Comparison of ENCODE assay signal across 22 cellular contexts in the genomic region with DNA sequence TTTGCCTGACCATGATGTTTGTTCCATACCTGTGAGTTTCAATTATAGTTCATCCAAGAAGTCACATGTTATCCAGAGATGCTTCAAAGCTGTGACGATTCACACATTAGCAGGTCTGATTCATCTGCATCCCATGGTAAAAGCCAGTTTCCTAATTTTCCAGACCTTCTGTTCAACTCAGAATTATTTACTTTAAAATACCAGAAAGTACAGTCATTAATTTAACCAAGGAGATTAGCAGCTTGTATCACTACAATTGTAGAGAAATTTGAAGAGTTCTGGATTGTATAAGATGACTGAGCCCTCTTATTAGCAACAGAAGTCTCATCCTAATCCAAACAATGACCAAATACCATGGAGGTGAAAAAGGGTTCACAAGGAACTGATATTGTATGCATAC.
DNase-seq lines count a peak whose midpoint lies in the region; ATAC-seq and TF ChIP-seq lines count a peak whose summit lies in the region.
"Had no signal": no experiment of that assay in that cellular context is flagged by ENCODE, and none has a peak within 500 bp of the region (broad histone marks: within the 10 kb centered on the region; RNA-seq: fewer than 3 reads in every experiment).

No MANE protein-coding gene starts in this region.

- ATAC-seq in IMR-90 (ENCODE audit: low read depth) = peak; percentile 63
- ATAC-seq: activated CD4-positive, CD25-positive, alpha-beta regulatory T cell treated with anti-CD3 and anti-CD28 coated beads, Interleukin-2, amount 50 U/mL, for 24 hours; Panc1; T-cell had no signal

- H2BK20ac ChIP-seq in IMR-90 (ENCODE audit: low read depth, low read length) (peak overlapping the region; percentile 78; the same call in 1 of the 2 replicates), H9 (ENCODE audit: low read depth, low read length, poor library complexity, severe bottlenecking) (no peak overlapping the region)

- no peak for TF ChIP-seq RAD21 in IMR-90 (IDR thresholded peaks at IDR 0.05; ENCODE audit: low read length)

- H3K27ac ChIP-seq in IMR-90 (ENCODE audit: insufficient read depth, low read length) = peak overlapping the region; percentile 84; the same call in 1 of the 2 replicates
- H3K27ac ChIP-seq in mammary epithelial cell (ENCODE audit: insufficient read depth, low read depth, low read length) = no peak overlapping the region
- H3K27ac ChIP-seq in H9 (ENCODE audit: insufficient read length, low read depth, low read length) = no peak overlapping the region
- H3K27ac ChIP-seq in endodermal cell (ENCODE audit: low read depth, low read length) = no peak overlapping the region
- H3K27ac ChIP-seq: ovary had no signal

- DNase-seq in AG08395 (ENCODE audit: low spot score) (peak; percentile 60), IMR-90 (peak; percentile 91), mammary epithelial cell (peak; percentile 80), kidney glomerular epithelial cell (lab: John Stamatoyannopoulos, UW) (peak; percentile 34), NCI-H1092 treated with DMSO at 0.1 percent for 48 hours (lab: John Stamatoyannopoulos, UW) (no peak), cerebellar cortex (ENCODE audit: low spot score) (no peak), H9 (no peak), endodermal cell (no peak)
- DNase-seq: ACHN, foreskin melanocyte, immature natural killer cell, MG63, NCI-H2029, NCI-H69, ovary, small intestine, T-cell had no signal

- H3K9me3 ChIP-seq in IMR-90 (ENCODE audit: control insufficient read depth, insufficient read depth, low read length) = no peaks in the 10 kb centered on the region
- H3K9me3 ChIP-seq in mammary epithelial cell (replicated peaks; ENCODE audit: insufficient read depth, low read length) = no peaks in the 10 kb centered on the region
- no peaks in the 10 kb centered on the region for H3K9me3 ChIP-seq in H9 (ENCODE audit: control insufficient read depth, low read depth, low read length)
- no peaks in the 10 kb centered on the region for H3K9me3 ChIP-seq in endodermal cell (ENCODE audit: control insufficient read depth, low read length)
- H3K9me3 ChIP-seq: MG63, ovary had no signal

- in situ Hi-C loops in IMR-90 (cut with MboI; ENCODE audit: low sequenced_read_pairs) (no loop called here), mammary epithelial cell (cut with MboI; ENCODE audit: low sequenced_read_pairs in 2 of 2) (no loop called here)

- H3K56ac ChIP-seq in IMR-90 (ENCODE audit: extremely low read depth, insufficient read depth, low read length) = no peak overlapping the region
- H3K56ac ChIP-seq in H9 (ENCODE audit: insufficient read length, low read depth, low read length) = no peak overlapping the region

- H4K8ac ChIP-seq in IMR-90 (ENCODE audit: low read depth in 2 of 2, low read length in 2 of 2) (peak overlapping the region; percentile 42 to 69; a peak in 3 of 4 replicates), H9 (replicated peaks; ENCODE audit: insufficient read length, low read depth, low read length) (no peak overlapping the region)

- H2AFZ ChIP-seq in IMR-90 (replicated peaks; ENCODE audit: low read length, poor library complexity) = no peak overlapping the region
- H2AFZ ChIP-seq in mammary epithelial cell (ENCODE audit: low read depth, low read length) = no peak overlapping the region
- H2AFZ ChIP-seq in H9 (ENCODE audit: low read length) = no peak overlapping the region

- H3K4me2 ChIP-seq in IMR-90 (ENCODE audit: low read depth, low read length) = peak overlapping the region; percentile 55; the same call in 1 of the 2 replicates
- H3K4me2 ChIP-seq in mammary epithelial cell (ENCODE audit: insufficient read depth, low read depth, low read length) = no peak overlapping the region
- H3K4me2 ChIP-seq in H9 (ENCODE audit: insufficient read depth, insufficient read length, low read length) = no peak overlapping the region

- H2BK5ac ChIP-seq in IMR-90 (ENCODE audit: low read depth, low read length, poor library complexity, severe bottlenecking) (peak overlapping the region; percentile 79), H9 (ENCODE audit: insufficient read length, low read length) (no peak overlapping the region)

- H4K5ac ChIP-seq in IMR-90 (ENCODE audit: low read depth, low read length) (no peak overlapping the region; the same call in 1 of the 2 replicates), H9 (ENCODE audit: insufficient read length, low read depth, low read length) (no peak overlapping the region)

- H3T11ph ChIP-seq in H9 (ENCODE audit: low read length) = no peak overlapping the region

- H3K4me1 Mint-ChIP-seq in H9 (peaks cover 0 to 2% of the 10 kb centered on the region in 2 experiments; a peak in 2 of 4 replicates), endodermal cell (no peaks in the 10 kb centered on the region)
- H3K4me1 Mint-ChIP-seq: immature natural killer cell, T-cell had no signal

- H3K9ac ChIP-seq in IMR-90 (ENCODE audit: low read depth, low read length) = no peak overlapping the region
- H3K9ac ChIP-seq in mammary epithelial cell (ENCODE audit: insufficient read depth, low read length) = no peak overlapping the region
- H3K9ac ChIP-seq in H9 (ENCODE audit: extremely low read depth, insufficient read length, low read length) = no peak overlapping the region
- H3K9ac ChIP-seq in endodermal cell (ENCODE audit: extremely low read depth, low read length, poor library complexity, severe bottlenecking) = no peak overlapping the region

- peaks cover 22% of the 10 kb centered on the region for H3K4me1 ChIP-seq in IMR-90 (ENCODE audit: control insufficient read depth, insufficient read depth, low read length)
- peaks cover 24% of the 10 kb centered on the region for H3K4me1 ChIP-seq in mammary epithelial cell (ENCODE audit: insufficient read depth, low read length)
- no peaks in the 10 kb centered on the region for H3K4me1 ChIP-seq in H9 (ENCODE audit: insufficient read depth, low read length)
- no peaks in the 10 kb centered on the region for H3K4me1 ChIP-seq in endodermal cell (ENCODE audit: control insufficient read depth, insufficient read depth, low read length)

- H2BK120ac ChIP-seq in IMR-90 (ENCODE audit: low read depth, low read length) (peak overlapping the region; percentile 85; the same call in 1 of the 2 replicates), H9 (ENCODE audit: low read depth, low read length, poor library complexity, severe bottlenecking) (no peak overlapping the region)

- no peak overlapping the region for H2AK9ac ChIP-seq in IMR-90 (replicated peaks; ENCODE audit: low read depth, low read length, poor library complexity)

- peaks cover 13% of the 10 kb centered on the region for H3K9me1 ChIP-seq in IMR-90 (ENCODE audit: insufficient read depth, low read length)

- intact Hi-C loops in IMR-90 (cut with micrococcal nuclease) (no loop called here), mammary epithelial cell (cut with micrococcal nuclease) (loop anchor here (5.0 kb wide), 1 partner anchor 333 kb away; no protein-coding TSS in a partner anchor)

- no peak overlapping the region; the same call in 1 of the 2 replicates for H4K91ac ChIP-seq in IMR-90 (ENCODE audit: insufficient read depth, low read depth, low read length)
- H4K91ac ChIP-seq in H9 (ENCODE audit: insufficient read length, low read depth, low read length) = no peak overlapping the region

- no peaks in the 10 kb centered on the region for H3K27me3 ChIP-seq in IMR-90 (ENCODE audit: control insufficient read depth, insufficient read depth, low read length)
- H3K27me3 ChIP-seq in mammary epithelial cell (ENCODE audit: insufficient read depth, low read length) = no peaks in the 10 kb centered on the region
- H3K27me3 ChIP-seq in H9 (ENCODE audit: insufficient read depth, low read length) = no peaks in the 10 kb centered on the region
- H3K27me3 ChIP-seq in endodermal cell (ENCODE audit: control insufficient read depth, insufficient read depth, low read length, poor library complexity, severe bottlenecking) = no peaks in the 10 kb centered on the region
- H3K27me3 ChIP-seq: MG63, ovary had no signal

- H3K4ac ChIP-seq in IMR-90 (ENCODE audit: low read depth, low read length) (peak overlapping the region; percentile 82; the same call in 1 of the 2 replicates), H9 (ENCODE audit: low read depth, low read length) (no peak overlapping the region)

- peak overlapping the region; percentile 87; the same call in 1 of the 2 replicates for H3K18ac ChIP-seq in IMR-90 (ENCODE audit: low read depth, low read length)
- no peak overlapping the region for H3K18ac ChIP-seq in H9 (ENCODE audit: insufficient read length, low read depth, low read length)

- WGBS in IMR-90 (ENCODE audit: extremely low coverage in 2 of 2, insufficient read length in 1 of 2), 2 experiments = no CpG with 5 or more reads among the region's 1 CpG
- 73% methylated on average over 1 of the region's 1 CpG for WGBS in mammary epithelial cell (ENCODE audit: low coverage, missing lambda C conversion rate)
- no CpG with 5 or more reads among the region's 1 CpG for WGBS in H9 (ENCODE audit: extremely low coverage, insufficient read length, low lambda C conversion rate)
- WGBS in endodermal cell (ENCODE audit: insufficient coverage in 1 of 2, insufficient read length in 1 of 2), 2 experiments = 83 to 91% methylated on average over 1 of the region's 1 CpG

- H3K4me3 Mint-ChIP-seq in H9 = no peak overlapping the region
- no peak overlapping the region for H3K4me3 Mint-ChIP-seq in endodermal cell
- H3K4me3 Mint-ChIP-seq: activated naive CD8-positive, alpha-beta T cell; immature natural killer cell; stimulated activated naive CD8-positive, alpha-beta T cell treated with anti-CD3 and anti-CD28 coated beads, Interleukin-15, Interleukin-2, amounts not matched to agents 100 ng/mL and 50 ng/mL, for 24 hours; T-cell had no signal

- TF ChIP-seq CTCF in IMR-90 (conservative IDR thresholded peaks at IDR 0.05; ENCODE audit: low read depth, low read length) (no peak), mammary epithelial cell (conservative IDR thresholded peaks at IDR 0.05 in 1 of 2, IDR thresholded peaks at IDR 0.05 in 1 of 2; ENCODE audit: extremely low read depth in 1 of 2, insufficient read depth in 1 of 2, low read depth in 1 of 2, low read length in 2 of 2) (no peak), H9 (conservative IDR thresholded peaks at IDR 0.05) (no peak), endodermal cell (conservative IDR thresholded peaks at IDR 0.05) (no peak)

- H3K23ac ChIP-seq in IMR-90 (ENCODE audit: low read depth, low read length) (peak overlapping the region; percentile 85; the same call in 1 of the 2 replicates), H9 (ENCODE audit: insufficient read length, low read depth, low read length) (no peak overlapping the region)

- no peaks in the 10 kb centered on the region for H3K36me3 ChIP-seq in IMR-90 (ENCODE audit: control insufficient read depth, insufficient read depth, low read length)
- no peaks in the 10 kb centered on the region for H3K36me3 ChIP-seq in mammary epithelial cell (ENCODE audit: insufficient read depth, low read length)
- H3K36me3 ChIP-seq in endodermal cell (ENCODE audit: control insufficient read depth, insufficient read depth, low read length) = no peaks in the 10 kb centered on the region
- H3K36me3 ChIP-seq: MG63, ovary had no signal

- H3K27ac Mint-ChIP-seq in H9 (no peak overlapping the region), endodermal cell (no peak overlapping the region)
- H3K27ac Mint-ChIP-seq: activated naive CD8-positive, alpha-beta T cell; immature natural killer cell; stimulated activated naive CD8-positive, alpha-beta T cell treated with anti-CD3 and anti-CD28 coated beads, Interleukin-15, Interleukin-2, amounts not matched to agents 100 ng/mL and 50 ng/mL, for 24 hours; T-cell had no signal

- TF ChIP-seq POLR2A in IMR-90 (IDR thresholded peaks at IDR 0.05; ENCODE audit: low read depth, low read length) = no peak

- H2BK12ac ChIP-seq in H9 (ENCODE audit: insufficient read length, low read depth, low read length) = no peak overlapping the region

- dilution Hi-C loops in IMR-90 (cut with HindIII; ENCODE audit: low sequenced_read_pairs, unreplicated experiment) (no loop called here), mammary epithelial cell (cut with HindIII; ENCODE audit: low sequenced_read_pairs) (loop anchor here (5.0 kb wide), 3 partner anchors 42 to 93 kb away; no protein-coding TSS in a partner anchor)

- no peaks in the 10 kb centered on the region for H3K36me3 Mint-ChIP-seq in H9 (ENCODE audit: insufficient read depth in 1 of 3, low read depth in 3 of 3)
- H3K36me3 Mint-ChIP-seq in endodermal cell (ENCODE audit: low read depth) = no peaks in the 10 kb centered on the region
- H3K36me3 Mint-ChIP-seq: immature natural killer cell, T-cell had no signal

- CTCF ChIA-PET in IMR-90 (lab: Yijun Ruan, JAX) (no interaction called here), mammary epithelial cell (lab: Charles Lee; ENCODE audit: low non-redundant PET) (no interaction called here)

- no TSS peak for BruUV-seq in IMR-90 (replicated peaks; lab: Mats Ljungman, UMichigan)
- no TSS peak for BruUV-seq in mammary epithelial cell (replicated peaks; lab: Mats Ljungman, UMichigan)

- no peaks in the 10 kb centered on the region for H3K23me2 ChIP-seq in H9 (ENCODE audit: insufficient read length, low read depth, low read length, poor library complexity, severe bottlenecking)

- H3K14ac ChIP-seq in IMR-90 (replicated peaks; ENCODE audit: low read depth, low read length) (no peak overlapping the region; the same call in 1 of the 2 replicates), H9 (ENCODE audit: insufficient read depth, low read length) (no peak overlapping the region)

- H2AK5ac ChIP-seq in IMR-90 (ENCODE audit: low read depth, low read length) = peak overlapping the region; percentile 94
- H2AK5ac ChIP-seq in H9 (ENCODE audit: insufficient read length, low read length) = no peak overlapping the region

- H3K79me2 ChIP-seq in mammary epithelial cell (ENCODE audit: insufficient read depth, low read length) (no peaks in the 10 kb centered on the region), H9 (ENCODE audit: insufficient read depth, low read length) (no peaks in the 10 kb centered on the region)

- H2BK15ac ChIP-seq in IMR-90 (ENCODE audit: low read depth, low read length) = peak overlapping the region; percentile 96
- no peak overlapping the region for H2BK15ac ChIP-seq in H9 (ENCODE audit: low read depth, low read length)

- H3K9me3 Mint-ChIP-seq in H9 (no peaks in the 10 kb centered on the region), endodermal cell (no peaks in the 10 kb centered on the region)
- H3K9me3 Mint-ChIP-seq: immature natural killer cell; stimulated activated naive CD8-positive, alpha-beta T cell treated with anti-CD3 and anti-CD28 coated beads, Interleukin-15, Interleukin-2, amounts not matched to agents 100 ng/mL and 50 ng/mL, for 24 hours; T-cell had no signal

- H3K4me3 ChIP-seq in IMR-90 (ENCODE audit: insufficient read depth, low read depth, low read length) = no peak overlapping the region
- H3K4me3 ChIP-seq in mammary epithelial cell (replicated peaks in 1 of 3; ENCODE audit: insufficient read depth in 1 of 3, low read depth in 2 of 3, low read length in 3 of 3) = no peak overlapping the region
- H3K4me3 ChIP-seq in endodermal cell (ENCODE audit: low read length) = no peak overlapping the region
- H3K4me3 ChIP-seq: coronary artery, MG63, ovary had no signal

- POLR2A ChIA-PET in IMR-90 (lab: Charles Lee; ENCODE audit: unreplicated experiment) = no interaction called here

- H4K20me1 ChIP-seq in IMR-90 (ENCODE audit: insufficient read depth, low read length) (no peaks in the 10 kb centered on the region), mammary epithelial cell (ENCODE audit: insufficient read depth, low read length) (no peaks in the 10 kb centered on the region), H9 (ENCODE audit: control insufficient read depth, insufficient read depth, insufficient read length) (no peaks in the 10 kb centered on the region)

- H3K79me1 ChIP-seq in IMR-90 (ENCODE audit: low read depth in 1 of 2, low read length in 2 of 2) (no peaks in the 10 kb centered on the region), H9 (ENCODE audit: insufficient read depth, low read depth, low read length, poor library complexity, severe bottlenecking) (no peaks in the 10 kb centered on the region)

- peaks cover 3% of the 10 kb centered on the region for H3K27me3 Mint-ChIP-seq in H9 (ENCODE audit: low read depth)
- no peaks in the 10 kb centered on the region for H3K27me3 Mint-ChIP-seq in endodermal cell (ENCODE audit: insufficient read depth)
- H3K27me3 Mint-ChIP-seq: stimulated activated naive CD8-positive, alpha-beta T cell treated with anti-CD3 and anti-CD28 coated beads, Interleukin-15, Interleukin-2, amounts not matched to agents 100 ng/mL and 50 ng/mL, for 24 hours had no signal

Comparison
In these comparisons a context has a peak if more than half of its experiments do, and no peak if none do; other contexts are left out.
1. DNase-seq: peak in AG08395 (single experiment), IMR-90 (single experiment), mammary epithelial cell (single experiment) and kidney glomerular epithelial cell (single experiment); none in NCI-H1092 treated with DMSO at 0.1 percent for 48 hours (single experiment), cerebellar cortex (single experiment), H9 (single experiment) and endodermal cell (single experiment).